16 cellular contexts compared by ENCODE assay signal in the genomic region with DNA sequence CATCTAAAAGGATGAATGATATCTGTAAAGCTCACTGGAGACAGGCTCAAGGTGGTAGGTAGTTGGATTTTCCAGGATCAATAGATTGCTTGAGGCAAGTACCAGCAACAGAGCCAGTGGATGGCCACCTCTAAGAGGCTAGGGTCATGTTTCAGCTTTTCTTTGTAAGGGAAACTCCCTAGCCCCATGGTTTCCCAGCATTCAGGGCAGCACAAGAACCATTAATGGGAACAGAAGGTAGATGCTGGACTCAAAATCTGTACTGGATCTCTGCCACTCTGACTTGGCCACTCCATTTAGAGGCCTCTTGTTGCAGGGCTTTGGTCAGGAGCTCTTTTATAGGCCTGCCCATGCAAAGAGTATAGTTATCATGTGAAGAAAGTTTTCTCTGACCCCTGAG.
"Had no signal": no experiment of that assay in that cellular context is flagged by ENCODE, and none has a peak within 500 bp of the region (broad histone marks: within the 10 kb centered on the region; RNA-seq: fewer than 3 reads in every experiment).

No MANE protein-coding gene starts in this region.

- DNase-seq: activated CD4-positive, alpha-beta T cell treated with anti-CD3 and anti-CD28 coated beads, Interleukin-2, amount 10 ng/mL, durations not matched to agents 24 days and 14 days; activated CD4-positive, CD25-positive, alpha-beta regulatory T cell; activated CD8-positive, alpha-beta T cell treated with anti-CD3 and anti-CD28 coated beads, Interleukin-2, amount 10 ng/mL, durations not matched to agents 7 days and 5 days; activated gamma-delta T cell treated with Interleukin-2 at 50 U/mL for 16 hours; amniotic stem cell; body of pancreas; caudate nucleus; colonic mucosa; mesenchymal stem cell; occipital lobe; right cardiac atrium; small intestine; upper lobe of left lung had no signal

- FAIRE-seq: endometrium, small intestine had no signal

- H3K4me1 ChIP-seq: body of pancreas, colonic mucosa, gastroesophageal sphincter, suprapubic skin, upper lobe of left lung had no signal

- ATAC-seq: activated CD8-positive, alpha-beta T cell treated with anti-CD3 and anti-CD28 coated beads, Interleukin-2, amount 10 ng/mL, durations not matched to agents 7 days and 5 days; body of pancreas; gastroesophageal sphincter; right cardiac atrium had no signal

- H3K4me3 ChIP-seq: body of pancreas, colonic mucosa, gastroesophageal sphincter, suprapubic skin, upper lobe of left lung had no signal

- H3K27ac ChIP-seq: body of pancreas, colonic mucosa, gastroesophageal sphincter, suprapubic skin, upper lobe of left lung had no signal

- H3K27me3 ChIP-seq: body of pancreas, colonic mucosa, gastroesophageal sphincter, suprapubic skin, upper lobe of left lung had no signal

- H3K36me3 ChIP-seq: colonic mucosa, gastroesophageal sphincter, suprapubic skin, upper lobe of left lung had no signal

- H3K9me3 ChIP-seq: body of pancreas, colonic mucosa, gastroesophageal sphincter, suprapubic skin, upper lobe of left lung had no signal
